ENCODE assay signal across 8 cellular contexts in genomic region chr7:100894860-100895700, GRCh38. TPM values are rescaled to one million over a fixed set of nuclear protein-coding genes. Genes with fewer than 3 reads are reported as not detected.
A peak's percentile ranks its signal among the peaks of the same experiment; 100 is the strongest.
DNase-seq lines count a peak whose midpoint lies in the region; ATAC-seq and TF ChIP-seq lines count a peak whose summit lies in the region.

No MANE protein-coding gene starts in this region.

- peaks cover 1% of the 10 kb centered on the region for H3K36me3 Mint-ChIP-seq in activated CD4-positive, alpha-beta T cell treated with anti-CD3 and anti-CD28 coated beads, Interleukin-2, amount 10 ng/mL, durations not matched to agents 7 days and 5 days (ENCODE audit: low read depth)
- no peaks in the 10 kb centered on the region for H3K36me3 Mint-ChIP-seq in type B pancreatic cell

- no peaks in the 10 kb centered on the region for H3K36me3 ChIP-seq in BLaER1 treated with 17β-estradiol and CSF1 and Interleukin-3, amounts not matched to agents 10 nM and 100 nM
- no peaks in the 10 kb centered on the region for H3K36me3 ChIP-seq in endocrine pancreas (ENCODE audit: control insufficient read depth, insufficient read depth, low read length)
- H3K36me3 ChIP-seq in mucosa of rectum (ENCODE audit: control insufficient read depth in 2 of 2, insufficient read depth in 2 of 2, low read length in 2 of 2): no peaks in the 10 kb centered on the region

- H3K4me2 ChIP-seq in BLaER1 treated with 17β-estradiol and CSF1 and Interleukin-3, amounts not matched to agents 10 nM and 100 nM: peak overlapping the region; percentile 99 to 100 (median 100)

- peaks cover 0 to 38% (median 8%) of the 10 kb centered on the region in 11 experiments; a peak in 13 of 22 replicates for H4K20me1 ChIP-seq in BLaER1 treated with 17β-estradiol and CSF1 and Interleukin-3, amounts not matched to agents 10 nM and 100 nM

- peak; percentile 73 for TF ChIP-seq CTCF in HFF-Myc (IDR thresholded peaks at IDR 0.05; ENCODE audit: low read depth, low read length, missing control alignments)
- TF ChIP-seq CTCF in type B pancreatic cell (conservative IDR thresholded peaks at IDR 0.05): peak; percentile 92

- H3K27me3 ChIP-seq in BLaER1 treated with 17β-estradiol and CSF1 and Interleukin-3, amounts not matched to agents 10 nM and 100 nM: peaks cover 70 to 85% (median 82%) of the 10 kb centered on the region in 11 experiments
- H3K27me3 ChIP-seq in endocrine pancreas (ENCODE audit: control insufficient read depth, insufficient read depth, low read length) (peaks cover 4% of the 10 kb centered on the region), mucosa of rectum (ENCODE audit: control insufficient read depth in 2 of 2, insufficient read depth in 2 of 2, low read length in 2 of 2) (peaks cover 7 to 10% of the 10 kb centered on the region in 2 donors)

- H3K9me3 Mint-ChIP-seq in activated CD4-positive, alpha-beta T cell treated with anti-CD3 and anti-CD28 coated beads, Interleukin-2, amount 10 ng/mL, durations not matched to agents 7 days and 5 days: no peaks in the 10 kb centered on the region
- H3K9me3 Mint-ChIP-seq in type B pancreatic cell: no peaks in the 10 kb centered on the region

- H3K27me3 Mint-ChIP-seq in activated CD4-positive, alpha-beta T cell treated with anti-CD3 and anti-CD28 coated beads, Interleukin-2, amount 10 ng/mL, durations not matched to agents 7 days and 5 days: peaks cover 52% of the 10 kb centered on the region
- H3K27me3 Mint-ChIP-seq in type B pancreatic cell: peaks cover 24% of the 10 kb centered on the region

- H3K4me1 ChIP-seq in BLaER1 treated with 17β-estradiol and CSF1 and Interleukin-3, amounts not matched to agents 10 nM and 100 nM: peaks cover 26 to 47% (median 35%) of the 10 kb centered on the region in 10 experiments
- H3K4me1 ChIP-seq in endocrine pancreas (ENCODE audit: control insufficient read depth, insufficient read depth, low read length): no peaks in the 10 kb centered on the region
- peaks cover 28 to 35% of the 10 kb centered on the region in 2 donors for H3K4me1 ChIP-seq in mucosa of rectum (ENCODE audit: control insufficient read depth in 2 of 2, insufficient read depth in 2 of 2, low read length in 2 of 2)

- POLR2A ChIA-PET in activated CD4-positive, alpha-beta T cell treated with anti-CD3 and anti-CD28 coated beads, Interleukin-2, amount 10 ng/mL, durations not matched to agents 7 days and 5 days (lab: Charles Lee): interaction anchor here (0.5 kb wide), 1 partner anchor 161 kb away, joined by 4 read pairs; no protein-coding TSS in a partner anchor

- H3K27ac Mint-ChIP-seq in activated CD4-positive, alpha-beta T cell treated with anti-CD3 and anti-CD28 coated beads, Interleukin-2, amount 10 ng/mL, durations not matched to agents 7 days and 5 days: no peak overlapping the region
- no peak overlapping the region for H3K27ac Mint-ChIP-seq in type B pancreatic cell

- H3K4me3 ChIP-seq in BLaER1 treated with 17β-estradiol and CSF1 and Interleukin-3, amounts not matched to agents 10 nM and 100 nM: peak overlapping the region; percentile 59 to 73 (median 64)
- H3K4me3 ChIP-seq in HFF-Myc (replicated peaks; ENCODE audit: low read depth, low read length): peak overlapping the region; percentile 33
- no peak overlapping the region for H3K4me3 ChIP-seq in endocrine pancreas (ENCODE audit: control insufficient read depth, insufficient read depth, low read length)
- H3K4me3 ChIP-seq in mucosa of rectum (ENCODE audit: low read length in 2 of 2): peak overlapping the region; percentile 41 to 60

- ATAC-seq in HG02571 (IDR thresholded peaks at IDR 0.05; ENCODE audit: unreplicated experiment): no peak

- no peak overlapping the region for H3K27ac ChIP-seq in BLaER1 treated with 17β-estradiol and CSF1 and Interleukin-3, amounts not matched to agents 10 nM and 100 nM
- peak overlapping the region in 1 of 2 donors; percentile 47 for H3K27ac ChIP-seq in mucosa of rectum (ENCODE audit: low read depth in 2 of 2, low read length in 2 of 2)

- DNase-seq in HFF-Myc (ENCODE audit: extremely low read depth, low read depth) (no peak), type B pancreatic cell (ENCODE audit: extremely low spot score, unreplicated experiment) (peak; percentile 90), GM19238 (ENCODE audit: insufficient read length, low spot score) (no peak)
- DNase-seq in activated CD4-positive, alpha-beta T cell treated with anti-CD3 and anti-CD28 coated beads, Interleukin-2, amount 10 ng/mL, durations not matched to agents 7 days and 5 days: peak; percentile 49

- H3K4me1 Mint-ChIP-seq in activated CD4-positive, alpha-beta T cell treated with anti-CD3 and anti-CD28 coated beads, Interleukin-2, amount 10 ng/mL, durations not matched to agents 7 days and 5 days: peaks cover 27% of the 10 kb centered on the region
- H3K4me1 Mint-ChIP-seq in type B pancreatic cell (ENCODE audit: unreplicated experiment): peaks cover 17% of the 10 kb centered on the region

- CTCF ChIA-PET in activated CD4-positive, alpha-beta T cell treated with anti-CD3 and anti-CD28 coated beads, Interleukin-2, amount 10 ng/mL, durations not matched to agents 7 days and 5 days (lab: Charles Lee): interaction anchor here (0.8 to 2.3 kb wide), 7 partner anchors 20 to 261 kb away, joined by 3 to 10 read pairs (median 3); partner anchors contain the start of gene SRRT

- H3K9ac ChIP-seq in BLaER1 treated with 17β-estradiol and CSF1 and Interleukin-3, amounts not matched to agents 10 nM and 100 nM: peak overlapping the region; percentile 29 to 71 (median 60); a peak in 21 of 22 replicates
- peak overlapping the region; percentile 21 for H3K9ac ChIP-seq in endocrine pancreas (ENCODE audit: control insufficient read depth, insufficient read depth, low read length)
- peak overlapping the region in 1 of 2 donors; percentile 65 for H3K9ac ChIP-seq in mucosa of rectum (ENCODE audit: low read depth in 1 of 2, low read length in 2 of 2)

- H3K9me3 ChIP-seq in BLaER1 treated with 17β-estradiol and CSF1 and Interleukin-3, amounts not matched to agents 10 nM and 100 nM (replicated peaks in 1 of 11): no peaks in the 10 kb centered on the region
- H3K9me3 ChIP-seq in endocrine pancreas (ENCODE audit: control insufficient read depth, low read length) (no peaks in the 10 kb centered on the region), mucosa of rectum (ENCODE audit: control insufficient read depth in 2 of 2, low read length in 2 of 2) (no peaks in the 10 kb centered on the region)

- H3K4me3 Mint-ChIP-seq in activated CD4-positive, alpha-beta T cell treated with anti-CD3 and anti-CD28 coated beads, Interleukin-2, amount 10 ng/mL, durations not matched to agents 7 days and 5 days: no peak overlapping the region
- peak overlapping the region; percentile 55 for H3K4me3 Mint-ChIP-seq in type B pancreatic cell

RNA-seq across cellular contexts. Expression of gene ACHE, which starts 0.6 kb away (rescaled TPM):
- total RNA-seq in activated CD4-positive, alpha-beta T cell treated with anti-CD3 and anti-CD28 coated beads, Interleukin-2, amount 10 ng/mL, durations not matched to agents 7 days and 5 days: not detected
- total RNA-seq in type B pancreatic cell (ENCODE audit: low replicate concordance): 7.1 and 10.4 TPM in 2 replicates

RNA-seq across cellular contexts. Expression of gene UFSP1, which starts 5.6 kb away (rescaled TPM):
- total RNA-seq in activated CD4-positive, alpha-beta T cell treated with anti-CD3 and anti-CD28 coated beads, Interleukin-2, amount 10 ng/mL, durations not matched to agents 7 days and 5 days: 1 to 10 TPM; 2.3 to 3.1 TPM
- total RNA-seq in type B pancreatic cell (ENCODE audit: low replicate concordance): 4.4 and 6.3 TPM in 2 replicates

RNA-seq across cellular contexts. Expression of gene SRRT, which starts 20.2 kb away (rescaled TPM):
- 100 to 1,000 TPM; 262 to 280 TPM for total RNA-seq in activated CD4-positive, alpha-beta T cell treated with anti-CD3 and anti-CD28 coated beads, Interleukin-2, amount 10 ng/mL, durations not matched to agents 7 days and 5 days
- 168 and 239 TPM in 2 replicates for total RNA-seq in type B pancreatic cell (ENCODE audit: low replicate concordance)

RNA-seq across cellular contexts. Expression of gene TRIP6, which starts 27.9 kb away (rescaled TPM):
- total RNA-seq in activated CD4-positive, alpha-beta T cell treated with anti-CD3 and anti-CD28 coated beads, Interleukin-2, amount 10 ng/mL, durations not matched to agents 7 days and 5 days: 10 to 100 TPM; 24.8 to 34.2 TPM
- 78.9 and 84.7 TPM in 2 replicates for total RNA-seq in type B pancreatic cell (ENCODE audit: low replicate concordance)

RNA-seq across cellular contexts. Expression of gene SLC12A9, which starts 42.6 kb away (rescaled TPM):
- 10 to 100 TPM; 44.1 to 49.1 TPM for total RNA-seq in activated CD4-positive, alpha-beta T cell treated with anti-CD3 and anti-CD28 coated beads, Interleukin-2, amount 10 ng/mL, durations not matched to agents 7 days and 5 days
- total RNA-seq in type B pancreatic cell (ENCODE audit: low replicate concordance): 31.4 and 37.1 TPM in 2 replicates

Comparison
In these comparisons a context has a peak if more than half of its experiments do, and no peak if none do; other contexts are left out.
1. DNase-seq: peak in activated CD4-positive, alpha-beta T cell treated with anti-CD3 and anti-CD28 coated beads, Interleukin-2, amount 10 ng/mL, durations not matched to agents 7 days and 5 days (single experiment) and type B pancreatic cell (single experiment); none in HFF-Myc (single experiment) and GM19238 (single experiment).